Comparison of ENCODE assay signal across 18 cellular contexts in the genomic region with DNA sequence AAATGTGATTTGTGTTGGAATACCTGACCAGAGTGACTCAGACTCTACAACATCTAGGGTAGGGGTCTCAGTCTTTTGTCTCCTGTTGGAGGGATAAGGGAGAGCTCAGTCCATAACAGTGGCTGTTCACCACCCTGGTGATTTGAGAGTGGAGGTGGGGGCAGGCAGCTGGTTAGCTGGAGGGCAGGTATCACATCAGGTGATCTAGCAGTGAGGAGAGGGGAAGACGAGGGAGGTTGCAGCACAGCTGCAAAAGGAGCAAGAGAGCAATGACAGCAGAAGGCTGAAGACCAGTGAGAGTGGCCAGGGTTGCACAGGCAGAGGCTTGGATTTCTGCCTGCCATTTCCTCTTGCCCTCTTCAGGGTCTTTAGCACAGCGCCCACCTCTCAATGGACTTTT.
"Had no signal": no experiment of that assay in that cellular context is flagged by ENCODE, and none has a peak within 500 bp of the region (broad histone marks: within the 10 kb centered on the region; RNA-seq: fewer than 3 reads in every experiment).

No MANE protein-coding gene starts in this region.

- H3K9me3 ChIP-seq: right lobe of liver, stomach had no signal

- H3K4me3 Mint-ChIP-seq: activated CD4-positive, alpha-beta T cell treated with anti-CD3 and anti-CD28 coated beads, Interleukin-2, amount 10 ng/mL, durations not matched to agents 7 days and 5 days; activated CD8-positive, alpha-beta T cell treated with anti-CD3 and anti-CD28 coated beads, Interleukin-2, amount 10 ng/mL, durations not matched to agents 7 days and 5 days; nephron progenitor cell; stimulated activated effector memory CD8-positive, alpha-beta T cell treated with anti-CD3 and anti-CD28 coated beads, Interleukin-12 subunit alpha, Interleukin-12 subunit beta, amount 100 ng/mL, for 72 hours had no signal

- H3K4me3 ChIP-seq: heart right ventricle, right lobe of liver, stomach, suprapubic skin, tibial nerve had no signal

- H3K36me3 ChIP-seq: heart right ventricle, right lobe of liver, stomach, suprapubic skin, tibial nerve had no signal

- H3K27me3 ChIP-seq: heart right ventricle, right lobe of liver, stomach, suprapubic skin, tibial nerve had no signal

- H3K4me1 ChIP-seq: suprapubic skin had no signal

- H3K4me1 Mint-ChIP-seq: nephron progenitor cell had no signal

- H3K27ac Mint-ChIP-seq: activated CD4-positive, alpha-beta T cell treated with anti-CD3 and anti-CD28 coated beads, Interleukin-2, amount 10 ng/mL, durations not matched to agents 7 days and 5 days; activated CD8-positive, alpha-beta T cell treated with anti-CD3 and anti-CD28 coated beads, Interleukin-2, amount 10 ng/mL, durations not matched to agents 7 days and 5 days; nephron progenitor cell; stimulated activated effector memory CD8-positive, alpha-beta T cell treated with anti-CD3 and anti-CD28 coated beads, Interleukin-12 subunit alpha, Interleukin-12 subunit beta, amount 100 ng/mL, for 72 hours had no signal

- H3K27me3 Mint-ChIP-seq: activated CD4-positive, alpha-beta T cell treated with anti-CD3 and anti-CD28 coated beads, Interleukin-2, amount 10 ng/mL, durations not matched to agents 7 days and 5 days had no signal

- ATAC-seq: activated CD4-positive, CD25-positive, alpha-beta regulatory T cell treated with anti-CD3 and anti-CD28 coated beads, Interleukin-2, amount 50 U/mL, for 24 hours; activated CD8-positive, alpha-beta T cell treated with anti-CD3 and anti-CD28 coated beads, Interleukin-2, amount 10 ng/mL, durations not matched to agents 7 days and 5 days; right lobe of liver; stimulated activated effector memory CD8-positive, alpha-beta T cell treated with anti-CD3 and anti-CD28 coated beads, Interleukin-12 subunit alpha, Interleukin-12 subunit beta, amount 100 ng/mL, for 72 hours had no signal

- DNase-seq: activated CD4-positive, alpha-beta T cell treated with anti-CD3 and anti-CD28 coated beads, Interleukin-2, amount 10 ng/mL, durations not matched to agents 7 days and 5 days; activated CD8-positive, alpha-beta T cell treated with anti-CD3 and anti-CD28 coated beads, Interleukin-2, amount 10 ng/mL, durations not matched to agents 7 days and 5 days; amygdala; cortex of kidney; erythroblast; foreskin fibroblast; heart right ventricle; kidney glomerular epithelial cell; nephron progenitor cell; occipital lobe; right lobe of liver; small intestine; stimulated activated CD4-positive, alpha-beta T cell treated with anti-CD3 and anti-CD28 coated beads, Interleukin-2, amount 100 ng/mL, for 24 hours; stomach had no signal

- H3K36me3 Mint-ChIP-seq: stimulated activated effector memory CD8-positive, alpha-beta T cell treated with anti-CD3 and anti-CD28 coated beads, Interleukin-12 subunit alpha, Interleukin-12 subunit beta, amount 100 ng/mL, for 72 hours had no signal

- H3K27ac ChIP-seq: right lobe of liver, stomach, suprapubic skin, tibial nerve had no signal
